Comparison of ENCODE assay signal across 2 cellular contexts in genomic region chr17:4317648-4318047, GRCh38.
TF ChIP-seq lines count a peak whose summit lies in the region.

No MANE protein-coding gene starts in this region.

TF ChIP-seq in WTC11, 78 proteins besides CTCF, POLR2A, EP300 and RAD21:
- TF ChIP-seq FOXJ3 (CRISPR knock-in tag; IDR thresholded peaks at IDR 0.05; ENCODE audit: borderline replicate concordance): no peak
- no peak for TF ChIP-seq ZSCAN18 (CRISPR knock-in tag; IDR thresholded peaks at IDR 0.05)
- TF ChIP-seq ZBTB21 (CRISPR knock-in tag; IDR thresholded peaks at IDR 0.05; ENCODE audit: borderline replicate concordance): no peak
- TF ChIP-seq, protein P1, sequence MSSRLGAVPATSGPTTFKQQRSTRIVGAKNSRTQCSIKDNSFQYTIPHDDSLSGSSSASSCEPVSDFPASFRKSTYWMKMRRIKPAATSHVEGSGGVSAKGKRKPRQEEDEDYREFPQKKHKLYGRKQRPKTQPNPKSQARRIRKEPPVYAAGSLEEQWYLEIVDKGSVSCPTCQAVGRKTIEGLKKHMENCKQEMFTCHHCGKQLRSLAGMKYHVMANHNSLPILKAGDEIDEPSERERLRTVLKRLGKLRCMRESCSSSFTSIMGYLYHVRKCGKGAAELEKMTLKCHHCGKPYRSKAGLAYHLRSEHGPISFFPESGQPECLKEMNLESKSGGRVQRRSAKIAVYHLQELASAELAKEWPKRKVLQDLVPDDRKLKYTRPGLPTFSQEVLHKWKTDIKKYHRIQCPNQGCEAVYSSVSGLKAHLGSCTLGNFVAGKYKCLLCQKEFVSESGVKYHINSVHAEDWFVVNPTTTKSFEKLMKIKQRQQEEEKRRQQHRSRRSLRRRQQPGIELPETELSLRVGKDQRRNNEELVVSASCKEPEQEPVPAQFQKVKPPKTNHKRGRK (CRISPR knock-in tag; IDR thresholded peaks at IDR 0.05; ENCODE audit: borderline replicate concordance): no peak
- no peak for TF ChIP-seq PREB (CRISPR knock-in tag; IDR thresholded peaks at IDR 0.05; ENCODE audit: borderline replicate concordance)

TF ChIP-seq in HepG2, 621 proteins besides CTCF, POLR2A, EP300 and RAD21:
- no peak for TF ChIP-seq ZNF543 (CRISPR knock-in tag; IDR thresholded peaks at IDR 0.05)
- TF ChIP-seq FOSL1 (CRISPR knock-in tag; IDR thresholded peaks at IDR 0.05; ENCODE audit: borderline replicate concordance): no peak
